19 cellular contexts compared by ENCODE assay signal in the genomic region with DNA sequence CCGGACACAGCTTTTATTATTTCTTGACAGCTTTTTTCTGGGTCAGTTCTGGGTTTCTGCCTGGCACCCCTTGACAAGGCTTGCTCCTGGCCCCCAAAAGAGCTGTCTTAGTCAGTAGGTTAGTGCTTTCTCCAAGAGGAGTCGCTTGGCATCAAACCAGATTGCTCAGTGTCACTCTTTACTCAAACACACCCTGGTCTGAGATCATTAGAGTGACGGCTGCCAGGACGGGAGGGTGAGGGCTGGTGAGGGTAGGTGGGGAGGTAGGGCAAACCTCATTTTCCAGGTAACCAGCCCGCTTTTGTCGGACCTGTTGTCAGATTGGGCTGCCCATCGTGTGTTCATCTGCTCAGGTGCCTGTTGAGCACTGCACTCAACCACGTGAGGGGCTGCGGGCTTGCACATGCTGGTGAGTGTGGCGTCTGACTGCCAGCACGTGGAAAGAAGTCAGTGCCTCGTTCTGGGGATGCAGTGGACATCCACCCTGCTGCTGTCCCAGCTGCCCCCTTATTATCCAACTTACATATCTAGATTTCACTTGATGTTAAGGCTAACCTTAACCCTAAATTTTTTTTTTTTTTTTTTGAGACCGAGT. TPM values are rescaled to one million over a fixed set of nuclear protein-coding genes. Genes with fewer than 3 reads are reported as not detected.
DNase-seq lines count a peak whose midpoint lies in the region; ATAC-seq, FAIRE-seq and TF ChIP-seq lines count a peak whose summit lies in the region.
"Had no signal": no experiment of that assay in that cellular context is flagged by ENCODE, and none has a peak within 500 bp of the region (broad histone marks: within the 10 kb centered on the region; RNA-seq: fewer than 3 reads in every experiment).

No MANE protein-coding gene starts in this region.

- WGBS in right cardiac atrium: 78% methylated on average over 13 of the region's 13 CpGs

- H3K4me1 ChIP-seq in right cardiac atrium (ENCODE audit: control insufficient read depth, insufficient read depth, low read length) (peaks cover 9% of the 10 kb centered on the region), gastrocnemius medialis (peaks cover 22 to 35% of the 10 kb centered on the region in 2 donors)
- H3K4me1 ChIP-seq: neural progenitor cell, SJSA1 had no signal

- intact Hi-C loops in right cardiac atrium (cut with DNase I) (no loop called here), gastrocnemius medialis (cut with DNase I; ENCODE audit: low total_unique reads) (no loop called here)

- in situ Hi-C loops in gastrocnemius medialis (cut with MboI; ENCODE audit: low sequenced_read_pairs in 4 of 4): no loop called here

- no peak for TF ChIP-seq POLR2A in GM12891 (IDR thresholded peaks at IDR 0.05; ENCODE audit: low read depth, low read length)
- TF ChIP-seq POLR2A in gastrocnemius medialis (IDR thresholded peaks at IDR 0.05): no peak

- no peak for TF ChIP-seq CTCF in gastrocnemius medialis (IDR thresholded peaks at IDR 0.05 in 4 of 5, conservative IDR thresholded peaks at IDR 0.05 in 1 of 5)

- H3K27ac ChIP-seq in angular gyrus (ENCODE audit: low read depth, low read length) (peak overlapping the region; percentile 85), right cardiac atrium (ENCODE audit: low read length) (peak overlapping the region; percentile 66), gastrocnemius medialis (peak overlapping the region; percentile 85 to 89 (median 87))
- H3K27ac ChIP-seq: C4-2B, neural progenitor cell, SJSA1 had no signal

- H3K27me3 Mint-ChIP-seq in activated T-cell treated with anti-CD3 and anti-CD28 coated beads, Interleukin-2, amount 50 U/mL, for 24 hours: no peaks in the 10 kb centered on the region
- H3K27me3 Mint-ChIP-seq: T-helper 17 cell had no signal

- H3K27ac Mint-ChIP-seq in activated T-cell treated with anti-CD3 and anti-CD28 coated beads, Interleukin-2, amount 50 U/mL, for 24 hours: no peak overlapping the region
- H3K27ac Mint-ChIP-seq: neural progenitor cell, T-helper 17 cell had no signal

- H3K27me3 ChIP-seq in right cardiac atrium (ENCODE audit: control insufficient read depth, insufficient read depth): no peaks in the 10 kb centered on the region
- no peaks in the 10 kb centered on the region for H3K27me3 ChIP-seq in gastrocnemius medialis
- H3K27me3 ChIP-seq: neural progenitor cell, SJSA1 had no signal

- H3K4me3 ChIP-seq in right cardiac atrium (ENCODE audit: low read length): no peak overlapping the region
- H3K4me3 ChIP-seq in gastrocnemius medialis: no peak overlapping the region
- H3K4me3 ChIP-seq: neural progenitor cell, SJSA1 had no signal

- ATAC-seq in right cardiac atrium (peak; percentile 24 to 42), gastrocnemius medialis (peak; percentile 25 to 63), HG03457 (IDR thresholded peaks at IDR 0.05; ENCODE audit: unreplicated experiment) (no peak), HG03139 (IDR thresholded peaks at IDR 0.05; ENCODE audit: unreplicated experiment) (no peak)
- ATAC-seq: T-helper 17 cell had no signal

- peaks cover under 1% of the 10 kb centered on the region for H3K4me1 Mint-ChIP-seq in activated T-cell treated with anti-CD3 and anti-CD28 coated beads, Interleukin-2, amount 50 U/mL, for 24 hours (ENCODE audit: low read depth)

- no peaks in the 10 kb centered on the region for H3K9me3 Mint-ChIP-seq in activated T-cell treated with anti-CD3 and anti-CD28 coated beads, Interleukin-2, amount 50 U/mL, for 24 hours

- H3K9me3 ChIP-seq in right cardiac atrium (ENCODE audit: control insufficient read depth, low read length) (no peaks in the 10 kb centered on the region), gastrocnemius medialis (no peaks in the 10 kb centered on the region)
- H3K9me3 ChIP-seq: SJSA1 had no signal

- no peaks in the 10 kb centered on the region for H3K36me3 ChIP-seq in gastrocnemius medialis
- H3K36me3 ChIP-seq: neural progenitor cell had no signal

- H3K4me3 Mint-ChIP-seq in activated T-cell treated with anti-CD3 and anti-CD28 coated beads, Interleukin-2, amount 50 U/mL, for 24 hours: no peak overlapping the region
- H3K4me3 Mint-ChIP-seq: neural progenitor cell, T-helper 17 cell had no signal

- H3K36me3 Mint-ChIP-seq in activated T-cell treated with anti-CD3 and anti-CD28 coated beads, Interleukin-2, amount 50 U/mL, for 24 hours (ENCODE audit: low read depth): peaks cover 22% of the 10 kb centered on the region

- peak; percentile 9 for FAIRE-seq in GM12891 (lab: Jason Lieb, UNC)
- FAIRE-seq: G401.6 had no signal

- no peak for DNase-seq in GM12891 (ENCODE audit: insufficient read length, low spot score)
- no peak for DNase-seq in right cardiac atrium
- peak in 1 of 2 donors; percentile 58 for DNase-seq in gastrocnemius medialis
- no peak for DNase-seq in activated CD8-positive, alpha-beta memory T cell treated with anti-CD3 and anti-CD28 coated beads for 24 hours
- no peak for DNase-seq in activated T-cell treated with anti-CD3 and anti-CD28 coated beads, Interleukin-2, amount 50 U/mL, for 24 hours
- DNase-seq: ACHN; activated CD4-positive, alpha-beta T cell treated with anti-CD3 and anti-CD28 coated beads, Interleukin-2, amount 50 U/mL, for 1 hour; activated CD8-positive, alpha-beta memory T cell treated with anti-CD3 and anti-CD28 coated beads, Interleukin-2, amount 50 U/mL, for 48 hours; activated effector memory CD4-positive, alpha-beta T cell treated with anti-CD3 and anti-CD28 coated beads, Interleukin-2, amount 50 U/mL, for 16 hours; effector CD8-positive, alpha-beta T cell; NCI-H1436 treated with DMSO at 0.1 percent for 48 hours; T-helper 17 cell had no signal

TF ChIP-seq in GM12891, 5 proteins besides CTCF, POLR2A, EP300 and RAD21:
- TF ChIP-seq POU2F2 (IDR thresholded peaks at IDR 0.05; ENCODE audit: low read depth, low read length) (no peak), SPI1 (IDR thresholded peaks at IDR 0.05; ENCODE audit: low read depth, low read length) (no peak), TAF1 (IDR thresholded peaks at IDR 0.05; ENCODE audit: low read depth, low read length) (no peak), POLR2AphosphoS5 (IDR thresholded peaks at IDR 0.05; ENCODE audit: low read depth, low read length) (no peak), PAX5 (IDR thresholded peaks at IDR 0.05; ENCODE audit: insufficient read depth, low read length, severe bottlenecking) (no peak)
TF ChIP-seq in GM12891: peak in this region for 0.

RNA-seq across cellular contexts. Expression of a gene that starts 12.4 kb away (rescaled TPM):
- 28.4 TPM for polyA plus RNA-seq in GM12891 (2012; ENCODE audit: low read depth, missing spikeins)
- total RNA-seq in right cardiac atrium (10 to 100 TPM; 40.3 to 54.6 (median 50.3) TPM), gastrocnemius medialis (10 to 100 TPM; 56.5 to 85.5 (median 60.0) TPM)
- 41.0 TPM for polyA plus RNA-seq in right cardiac atrium

RNA-seq across cellular contexts. Expression of a gene that starts 46.5 kb away (rescaled TPM):
- polyA plus RNA-seq in GM12891 (2012; ENCODE audit: low read depth, missing spikeins): 0.04 TPM
- total RNA-seq in right cardiac atrium: 10 to 100 TPM; 38.0 to 50.4 (median 46.4) TPM
- 25.9 TPM for polyA plus RNA-seq in right cardiac atrium
- total RNA-seq in gastrocnemius medialis: 10 to 100 TPM; 11.3 to 24.1 (median 16.8) TPM

RNA-seq across cellular contexts. Expression of a gene that starts 47.5 kb away (rescaled TPM):
- polyA plus RNA-seq in GM12891 (2012; ENCODE audit: low read depth, missing spikeins): 18.0 TPM
- total RNA-seq in right cardiac atrium: 1 to 10 TPM; 5.9 to 7.1 (median 6.8) TPM
- polyA plus RNA-seq in right cardiac atrium: 9.6 TPM
- 10 to 100 TPM; 15.4 to 31.2 (median 17.8) TPM for total RNA-seq in gastrocnemius medialis

RNA-seq across cellular contexts. Expression of a gene that starts 56.6 kb away (rescaled TPM):
- 5.2 TPM for polyA plus RNA-seq in GM12891 (2012; ENCODE audit: low read depth, missing spikeins)
- total RNA-seq in right cardiac atrium (10 to 100 TPM in 1 of 4 donors, 1 to 10 TPM in 3; 5.7 to 10.4 (median 7.6) TPM), gastrocnemius medialis (1 to 10 TPM in 3 of 4 donors, under 1 TPM in 1; 0.78 to 7.1 (median 1.4) TPM)
- 8.6 TPM for polyA plus RNA-seq in right cardiac atrium

Comparison
In these comparisons a context has a peak if more than half of its experiments do, and no peak if none do; other contexts are left out.
1. ATAC-seq: peak in right cardiac atrium (2 of 2) and gastrocnemius medialis (2 of 2); none in HG03457 (single experiment) and HG03139 (single experiment).
2. Peak in every context shown above with its lines, with median percentiles within 50 percentile points of each other: H3K27ac ChIP-seq.